Comparison of ENCODE assay signal across 22 cellular contexts in genomic region chr17:38543403-38544174, GRCh38.
"Had no signal": no experiment of that assay in that cellular context is flagged by ENCODE, and none has a peak within 500 bp of the region (broad histone marks: within the 10 kb centered on the region; RNA-seq: fewer than 3 reads in every experiment).

No MANE protein-coding gene starts in this region.

- H3K36me3 ChIP-seq: cardiac muscle cell, thoracic aorta, vagina had no signal

- H3K4me1 ChIP-seq: vagina had no signal

- H3K9me3 ChIP-seq: body of pancreas, thoracic aorta, vagina had no signal

- H3K27ac Mint-ChIP-seq: activated CD4-positive, alpha-beta T cell treated with anti-CD3 and anti-CD28 coated beads, Interleukin-2, amount 10 ng/mL, durations not matched to agents 7 days and 5 days; activated CD8-positive, alpha-beta memory T cell treated with anti-CD3 and anti-CD28 coated beads, Interleukin-2, amount 10 ng/mL, durations not matched to agents 7 days and 5 days; activated CD8-positive, alpha-beta T cell treated with anti-CD3 and anti-CD28 coated beads for 36 hours; dendritic cell treated with granulocyte-macrophage colony-stimulating factor and Interleukin-4, amounts not matched to agents 40 ng/mL and 50 ng/mL, for 4 days; type B pancreatic cell had no signal

- H3K4me3 Mint-ChIP-seq: activated CD4-positive, alpha-beta T cell treated with anti-CD3 and anti-CD28 coated beads, Interleukin-2, amount 10 ng/mL, durations not matched to agents 7 days and 5 days; activated CD8-positive, alpha-beta memory T cell treated with anti-CD3 and anti-CD28 coated beads, Interleukin-2, amount 10 ng/mL, durations not matched to agents 7 days and 5 days; activated CD8-positive, alpha-beta T cell treated with anti-CD3 and anti-CD28 coated beads for 36 hours; activated naive CD4-positive, alpha-beta T cell treated with anti-CD3 and anti-CD28 coated beads, Interleukin-2, amount 10 ng/mL, durations not matched to agents 7 days and 5 days; dendritic cell treated with granulocyte-macrophage colony-stimulating factor and Interleukin-4, amounts not matched to agents 40 ng/mL and 50 ng/mL, for 4 days; naive B cell; type B pancreatic cell had no signal

- DNase-seq: activated CD4-positive, alpha-beta T cell treated with anti-CD3 and anti-CD28 coated beads, Interleukin-2, amount 10 ng/mL, durations not matched to agents 7 days and 5 days; activated CD4-positive, CD25-positive, alpha-beta regulatory T cell treated with anti-CD3 and anti-CD28 coated beads, Interleukin-2, amount 50 U/mL, for 72 hours; activated CD8-positive, alpha-beta memory T cell treated with anti-CD3 and anti-CD28 coated beads, Interleukin-2, amount 10 ng/mL, durations not matched to agents 7 days and 5 days; activated CD8-positive, alpha-beta T cell treated with anti-CD3 and anti-CD28 coated beads for 36 hours; activated effector memory CD4-positive, alpha-beta T cell treated with anti-CD3 and anti-CD28 coated beads, Interleukin-2, amount 50 U/mL, for 16 hours; activated naive CD4-positive, alpha-beta T cell treated with anti-CD3 and anti-CD28 coated beads, Interleukin-2, amount 10 ng/mL, durations not matched to agents 7 days and 5 days; activated T-cell treated with anti-CD3 and anti-CD28 coated beads for 4 hours; anterior cingulate cortex; body of pancreas; effector CD8-positive, alpha-beta T cell; foreskin melanocyte; kidney; naive B cell; stimulated activated CD4-positive, alpha-beta T cell treated with anti-CD3 and anti-CD28 coated beads, Interleukin-4, amount 100 ng/mL, for 24 hours; stimulated activated naive CD4-positive, alpha-beta T cell treated with Interleukin-2 at 50 U/mL for 16 hours had no signal

- H3K27me3 Mint-ChIP-seq: activated CD4-positive, alpha-beta T cell treated with anti-CD3 and anti-CD28 coated beads, Interleukin-2, amount 10 ng/mL, durations not matched to agents 7 days and 5 days; type B pancreatic cell had no signal

- ATAC-seq: activated CD8-positive, alpha-beta memory T cell treated with anti-CD3 and anti-CD28 coated beads, Interleukin-2, amount 10 ng/mL, durations not matched to agents 7 days and 5 days; activated CD8-positive, alpha-beta T cell treated with anti-CD3 and anti-CD28 coated beads for 36 hours; body of pancreas; left lobe of liver had no signal

- H3K36me3 Mint-ChIP-seq: activated CD8-positive, alpha-beta memory T cell treated with anti-CD3 and anti-CD28 coated beads, Interleukin-2, amount 10 ng/mL, durations not matched to agents 7 days and 5 days; activated naive CD4-positive, alpha-beta T cell treated with anti-CD3 and anti-CD28 coated beads, Interleukin-2, amount 10 ng/mL, durations not matched to agents 7 days and 5 days; naive B cell; type B pancreatic cell had no signal

- H3K4me1 Mint-ChIP-seq: activated CD4-positive, alpha-beta T cell treated with anti-CD3 and anti-CD28 coated beads, Interleukin-2, amount 10 ng/mL, durations not matched to agents 7 days and 5 days; activated CD8-positive, alpha-beta memory T cell treated with anti-CD3 and anti-CD28 coated beads, Interleukin-2, amount 10 ng/mL, durations not matched to agents 7 days and 5 days; activated naive CD4-positive, alpha-beta T cell treated with anti-CD3 and anti-CD28 coated beads, Interleukin-2, amount 10 ng/mL, durations not matched to agents 7 days and 5 days had no signal

- H3K27ac ChIP-seq: body of pancreas, cardiac muscle cell, thoracic aorta, vagina had no signal

- H3K27me3 ChIP-seq: body of pancreas, cardiac muscle cell, vagina had no signal

- H3K9me3 Mint-ChIP-seq: activated CD4-positive, alpha-beta T cell treated with anti-CD3 and anti-CD28 coated beads, Interleukin-2, amount 10 ng/mL, durations not matched to agents 7 days and 5 days; activated CD8-positive, alpha-beta T cell treated with anti-CD3 and anti-CD28 coated beads for 36 hours; activated naive CD4-positive, alpha-beta T cell treated with anti-CD3 and anti-CD28 coated beads, Interleukin-2, amount 10 ng/mL, durations not matched to agents 7 days and 5 days; dendritic cell treated with granulocyte-macrophage colony-stimulating factor and Interleukin-4, amounts not matched to agents 40 ng/mL and 50 ng/mL, for 4 days; naive B cell; type B pancreatic cell had no signal

- H3K4me3 ChIP-seq: body of pancreas, cardiac muscle cell, lung, thoracic aorta, vagina had no signal
